Comparison of ENCODE assay signal across 12 cellular contexts in genomic region chr14:49623387-49623786, GRCh38. TPM values are rescaled to one million over a fixed set of nuclear protein-coding genes. Genes with fewer than 3 reads are reported as not detected.
A peak's percentile ranks its signal among the peaks of the same experiment; 100 is the strongest.
DNase-seq lines count a peak whose midpoint lies in the region; ATAC-seq, FAIRE-seq and TF ChIP-seq lines count a peak whose summit lies in the region.
"Had no signal": no experiment of that assay in that cellular context is flagged by ENCODE, and none has a peak within 500 bp of the region (broad histone marks: within the 10 kb centered on the region; RNA-seq: fewer than 3 reads in every experiment).

No MANE protein-coding gene starts in this region.

- POLR2A ChIA-PET in SK-N-SH (lab: Yijun Ruan, JAX): no interaction called here

- ATAC-seq in SK-N-SH treated with all-trans-retinoic acid at 6 μM for 48 hours (no peak), RWPE2 (ENCODE audit: low read depth) (no peak), HG02610 (IDR thresholded peaks at IDR 0.05; ENCODE audit: unreplicated experiment) (no peak), GM18867 (IDR thresholded peaks at IDR 0.05; ENCODE audit: unreplicated experiment) (no peak)
- ATAC-seq: left lung had no signal

- H3K9me3 ChIP-seq in SK-N-SH: no peaks in the 10 kb centered on the region
- no peaks in the 10 kb centered on the region for H3K9me3 ChIP-seq in RWPE2 (ENCODE audit: severe bottlenecking)
- H3K9me3 ChIP-seq: left lung had no signal

- TF ChIP-seq CTCF in SK-N-SH (IDR thresholded peaks at IDR 0.05) (no peak), RWPE2 (IDR thresholded peaks at IDR 0.05; ENCODE audit: poor library complexity, severe bottlenecking) (no peak)

- peaks cover 28 to 37% of the 10 kb centered on the region in 2 experiments for H3K36me3 ChIP-seq in SK-N-SH (replicated peaks in 1 of 2; ENCODE audit: control insufficient read depth in 1 of 2, insufficient read depth in 2 of 2, low read length in 1 of 2)
- H3K36me3 ChIP-seq in RWPE2 (ENCODE audit: low read depth): peaks cover 65% of the 10 kb centered on the region

- no peak overlapping the region for H2AFZ ChIP-seq in SK-N-SH (ENCODE audit: low read depth)

- H3K4me2 ChIP-seq in SK-N-SH: peak overlapping the region; percentile 87

- H3K4me3 ChIP-seq in SK-N-SH (ENCODE audit: low read depth in 2 of 2, low read length in 1 of 2): peak overlapping the region in 1 of 2 experiments; percentile 96; a peak in 3 of 4 replicates
- no peak overlapping the region for H3K4me3 ChIP-seq in RWPE2 (ENCODE audit: severe bottlenecking)
- peak overlapping the region; percentile 14 for H3K4me3 ChIP-seq in skeletal muscle cell (ENCODE audit: low read depth, low read length)

- no peak overlapping the region; a peak in 1 of 4 replicates for H3K27ac ChIP-seq in SK-N-SH (ENCODE audit: low read depth in 2 of 2, low read length in 1 of 2)
- H3K27ac ChIP-seq in RWPE2 (ENCODE audit: poor library complexity, severe bottlenecking): peak overlapping the region; percentile 47
- peak overlapping the region; percentile 96 for H3K27ac ChIP-seq in epithelial cell of prostate
- H3K27ac ChIP-seq: left lung had no signal

- TF ChIP-seq EP300 in SK-N-SH (IDR thresholded peaks at IDR 0.05; ENCODE audit: borderline replicate concordance in 1 of 2, low read depth in 1 of 2, low read length in 1 of 2): no peak

- H3K79me2 ChIP-seq in SK-N-SH (ENCODE audit: insufficient read depth): peaks cover 89% of the 10 kb centered on the region

- H3K27me3 ChIP-seq in SK-N-SH (ENCODE audit: insufficient read depth) (no peaks in the 10 kb centered on the region), RWPE2 (ENCODE audit: insufficient read depth, poor library complexity, severe bottlenecking) (no peaks in the 10 kb centered on the region)
- H3K27me3 ChIP-seq: left lung had no signal

- DNase-seq in SK-N-SH: no peak
- DNase-seq in RWPE2 (ENCODE audit: low spot score): no peak
- no peak for DNase-seq in epithelial cell of prostate (ENCODE audit: low read depth, low spot score)
- no peak for DNase-seq in skeletal muscle cell (ENCODE audit: low read depth)
- no peak for DNase-seq in HTR-8/SVneo (ENCODE audit: insufficient read length, low spot score)
- DNase-seq: 8988T, left lung, NCI-H2081, SIG-M5 had no signal

- peaks cover 19 to 22% of the 10 kb centered on the region in 2 experiments for H3K4me1 ChIP-seq in SK-N-SH (ENCODE audit: control insufficient read depth in 1 of 2, insufficient read depth in 2 of 2, low read depth in 1 of 2, low read length in 1 of 2)
- peaks cover 21% of the 10 kb centered on the region for H3K4me1 ChIP-seq in RWPE2 (ENCODE audit: insufficient read depth, poor library complexity, severe bottlenecking)

- no peak for FAIRE-seq in HTR-8/SVneo (lab: Jason Lieb, UNC)

- WGBS in SK-N-SH (ENCODE audit: low lambda C conversion rate): 57% methylated on average over 3 of the region's 3 CpGs

- H3K9ac ChIP-seq in SK-N-SH: peak overlapping the region; percentile 95; the same call in 1 of the 2 replicates

- peaks cover 36% of the 10 kb centered on the region for H4K20me1 ChIP-seq in SK-N-SH (ENCODE audit: insufficient read depth)

- no peaks in the 10 kb centered on the region for H3K9me2 ChIP-seq in SK-N-SH

- H3F3A ChIP-seq in SK-N-SH (replicated peaks; ENCODE audit: insufficient read depth): peaks cover 18% of the 10 kb centered on the region

- TF ChIP-seq RAD21 in SK-N-SH (IDR thresholded peaks at IDR 0.05; ENCODE audit: low read length): no peak

- CTCF ChIA-PET in SK-N-SH (lab: Yijun Ruan, JAX): interaction anchor here (0.8 to 6.1 kb wide), 4 partner anchors 9 to 230 kb away, joined by 5 to 39 read pairs (median 7); partner anchors contain the start of genes DNAAF2 and NEMF

TF ChIP-seq in SK-N-SH, 30 proteins besides CTCF, POLR2A, EP300 and RAD21 (continues in another document):
- TF ChIP-seq RFX5 (IDR thresholded peaks at IDR 0.05; ENCODE audit: low read length) (no peak), GATA2 (CRISPR knock-in tag; IDR thresholded peaks at IDR 0.05) (no peak), MXI1 (IDR thresholded peaks at IDR 0.05; ENCODE audit: low read depth, low read length) (no peak), TCF12 (IDR thresholded peaks at IDR 0.05) (no peak), POLR2AphosphoS5 (IDR thresholded peaks at IDR 0.05; ENCODE audit: low read depth, low read length) (no peak), REST (IDR thresholded peaks at IDR 0.05; ENCODE audit: low read depth, low read length) (no peak), GABPA (IDR thresholded peaks at IDR 0.05; ENCODE audit: low read depth) (no peak), YY1 (IDR thresholded peaks at IDR 0.05; ENCODE audit: low read depth) (no peak), ELF1 (IDR thresholded peaks at IDR 0.05) (no peak)

TF ChIP-seq in SK-N-SH treated with all-trans-retinoic acid at 6 μM for 48 hours, 23 proteins besides CTCF, POLR2A, EP300 and RAD21:
- TF ChIP-seq CSRNP3 (CRISPR knock-in tag; IDR thresholded peaks at IDR 0.05) (no peak), ZC3H10 (CRISPR knock-in tag; IDR thresholded peaks at IDR 0.05) (no peak), CREB5 (CRISPR knock-in tag; IDR thresholded peaks at IDR 0.05; ENCODE audit: low read depth) (no peak)

RNA-seq across cellular contexts. Expression of gene MGAT2, which starts 2.8 kb away (rescaled TPM):
- 20.6 and 22.0 TPM in 2 replicates for polyA plus RNA-seq in SK-N-SH (2012; rRNA removed)
- 24.4 and 24.8 TPM in 2 replicates for polyA plus RNA-seq in SK-N-SH (2012; cell fraction: cytosol; rRNA removed)
- polyA plus RNA-seq in SK-N-SH (2012; cell fraction: nucleus; rRNA removed): 9.3 and 9.7 TPM in 2 replicates

RNA-seq across cellular contexts. Expression of gene RPL36AL, which starts 3.0 kb away (rescaled TPM):
- polyA plus RNA-seq in SK-N-SH (2012; rRNA removed): 260 and 337 TPM in 2 replicates
- polyA plus RNA-seq in SK-N-SH (2012; cell fraction: cytosol; rRNA removed): 446 and 755 TPM in 2 replicates
- 59.1 and 73.7 TPM in 2 replicates for polyA plus RNA-seq in SK-N-SH (2012; cell fraction: nucleus; rRNA removed)

RNA-seq across cellular contexts. Expression of gene DNAAF2, which starts 11.7 kb away (rescaled TPM):
- polyA plus RNA-seq in SK-N-SH (2012; rRNA removed): 8.9 and 9.9 TPM in 2 replicates
- polyA plus RNA-seq in SK-N-SH (2012; cell fraction: cytosol; rRNA removed): 10.8 and 11.4 TPM in 2 replicates
- polyA plus RNA-seq in SK-N-SH (2012; cell fraction: nucleus; rRNA removed): 5.8 and 9.6 TPM in 2 replicates

RNA-seq across cellular contexts. Expression of gene LRR1, which starts 24.6 kb away (rescaled TPM):
- 9.3 and 9.5 TPM in 2 replicates for polyA plus RNA-seq in SK-N-SH (2012; rRNA removed)
- polyA plus RNA-seq in SK-N-SH (2012; cell fraction: cytosol; rRNA removed): 11.5 and 17.6 TPM in 2 replicates
- 3.7 and 4.5 TPM in 2 replicates for polyA plus RNA-seq in SK-N-SH (2012; cell fraction: nucleus; rRNA removed)

RNA-seq across cellular contexts. Expression of gene RPS29, which starts 37.2 kb away (rescaled TPM):
- 11,220 and 15,074 TPM in 2 replicates for polyA plus RNA-seq in SK-N-SH (2012; rRNA removed)
- polyA plus RNA-seq in SK-N-SH (2012; cell fraction: cytosol; rRNA removed): 14,126 and 18,473 TPM in 2 replicates
- 2,005 and 4,034 TPM in 2 replicates for polyA plus RNA-seq in SK-N-SH (2012; cell fraction: nucleus; rRNA removed)

Comparison
In these comparisons a context has a peak if more than half of its experiments do, and no peak if none do; other contexts are left out.
1. H3K27ac ChIP-seq: peak in RWPE2 (single experiment) and epithelial cell of prostate (single experiment); none in SK-N-SH (0 of 2).